Comparison of ENCODE assay signal across 8 cellular contexts in genomic region chr2:9768388-9768787, GRCh38.
A peak's percentile ranks its signal among the peaks of the same experiment; 100 is the strongest.
DNase-seq lines count a peak whose midpoint lies in the region; ATAC-seq and TF ChIP-seq lines count a peak whose summit lies in the region.

No MANE protein-coding gene starts in this region.

- DNase-seq in NCI-H510A (lab: John Stamatoyannopoulos, UW), result peak; percentile 95
- peak; percentile 45 for DNase-seq in choroid plexus epithelial cell (ENCODE audit: low read depth)
- no peak for DNase-seq in psoas muscle
- no peak for DNase-seq in NCI-H2081 (lab: John Stamatoyannopoulos, UW)
- no peak for DNase-seq in kidney tubule cell (ENCODE audit: low spot score)

- intact Hi-C loops in psoas muscle (cut with DNase I), result loop anchor here in 1 of 2 donors (10.0 kb wide), 1 partner anchor 204 kb away; no protein-coding TSS in a partner anchor

- TF ChIP-seq CTCF in HEK293 (tag by site-specific recombination; IDR thresholded peaks at IDR 0.05) (no peak), choroid plexus epithelial cell (conservative IDR thresholded peaks at IDR 0.05; ENCODE audit: low read depth, low read length) (peak; percentile 62), psoas muscle (IDR thresholded peaks at IDR 0.05) (peak; percentile 40)

- H3K27ac ChIP-seq in HEK293 (ENCODE audit: extremely low read depth, low read depth, low read length) (no peak overlapping the region), psoas muscle (no peak overlapping the region)

- WGBS in psoas muscle, 3 donors, result 37 to 48% (median 39%) methylated on average over 12 of the region's 12 CpGs

- H3K27me3 ChIP-seq in psoas muscle (ENCODE audit: insufficient read depth in 3 of 3, low read length in 2 of 3), result no peaks in the 10 kb centered on the region

- H3K4me3 ChIP-seq in HEK293 (ENCODE audit: low read depth, low read length) (no peak overlapping the region), choroid plexus epithelial cell (ENCODE audit: low read depth, low read length) (no peak overlapping the region), psoas muscle (no peak overlapping the region)

- ATAC-seq in psoas muscle (peak; percentile 43 to 76 (median 62)), HG02970 (IDR thresholded peaks at IDR 0.05; ENCODE audit: low FRiP score, unreplicated experiment) (no peak), HG03025 (IDR thresholded peaks at IDR 0.05; ENCODE audit: low FRiP score, unreplicated experiment) (no peak)

- POLR2A ChIA-PET in HEK293 (lab: Yijun Ruan, JAX), result interaction anchor here (1.5 kb wide), 1 partner anchor 10 kb away, joined by 4 read pairs; no protein-coding TSS in a partner anchor

- H3K36me3 ChIP-seq in HEK293 (ENCODE audit: control insufficient read depth in 2 of 2, insufficient read depth in 1 of 2, low read length in 2 of 2) (no peaks in the 10 kb centered on the region), psoas muscle (ENCODE audit: insufficient read depth in 1 of 2, low read depth in 1 of 2) (no peaks in the 10 kb centered on the region)

- CTCF ChIA-PET in HEK293 (lab: Yijun Ruan, JAX), result interaction anchor here (0.5 to 3.0 kb wide), 8 partner anchors 10 to 667 kb away, joined by 3 to 25 read pairs (median 8); no protein-coding TSS in a partner anchor

- H3K4me1 ChIP-seq in HEK293 (ENCODE audit: control insufficient read depth, insufficient read depth, low read length) (peaks cover 4% of the 10 kb centered on the region), psoas muscle (peaks cover 24% of the 10 kb centered on the region)

- no peaks in the 10 kb centered on the region; the same call in 1 of the 2 replicates for H3K9me3 ChIP-seq in HEK293 (ENCODE audit: control insufficient read depth, insufficient read depth, low read depth, low read length)
- no peaks in the 10 kb centered on the region for H3K9me3 ChIP-seq in psoas muscle

TF ChIP-seq in HEK293, 187 proteins besides CTCF, POLR2A, EP300 and RAD21:
- TF ChIP-seq, protein P1, sequence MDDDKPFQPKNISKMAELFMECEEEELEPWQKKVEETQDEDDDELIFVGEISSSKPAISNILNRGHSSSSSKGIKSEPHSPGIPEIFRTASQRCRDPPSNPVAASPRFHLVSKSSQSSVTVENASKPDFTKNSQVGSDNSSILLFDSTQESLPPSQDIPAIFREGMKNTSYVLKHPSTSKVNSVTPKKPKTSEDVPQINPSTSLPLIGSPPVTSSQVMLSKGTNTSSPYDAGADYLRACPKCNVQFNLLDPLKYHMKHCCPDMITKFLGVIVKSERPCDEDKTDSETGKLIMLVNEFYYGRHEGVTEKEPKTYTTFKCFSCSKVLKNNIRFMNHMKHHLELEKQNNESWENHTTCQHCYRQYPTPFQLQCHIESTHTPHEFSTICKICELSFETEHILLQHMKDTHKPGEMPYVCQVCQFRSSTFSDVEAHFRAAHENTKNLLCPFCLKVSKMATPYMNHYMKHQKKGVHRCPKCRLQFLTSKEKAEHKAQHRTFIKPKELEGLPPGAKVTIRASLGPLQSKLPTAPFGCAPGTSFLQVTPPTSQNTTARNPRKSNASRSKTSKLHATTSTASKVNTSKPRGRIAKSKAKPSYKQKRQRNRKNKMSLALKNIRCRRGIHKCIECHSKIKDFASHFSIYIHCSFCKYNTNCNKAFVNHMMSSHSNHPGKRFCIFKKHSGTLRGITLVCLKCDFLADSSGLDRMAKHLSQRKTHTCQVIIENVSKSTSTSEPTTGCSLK (tag by site-specific recombination; IDR thresholded peaks at IDR 0.05), result no peak
- 0 out of 2 replicates have a peak, but pooled peaks have one; percentile 20 for TF ChIP-seq ZBTB17 (tag by site-specific recombination; IDR thresholded peaks at IDR 0.05)

Comparison
In these comparisons a context has a peak if more than half of its experiments do, and no peak if none do; other contexts are left out.
1. DNase-seq: peak in NCI-H510A (single experiment) and choroid plexus epithelial cell (single experiment); none in psoas muscle (0 of 2), NCI-H2081 (0 of 2) and kidney tubule cell (single experiment).
2. ATAC-seq: peak in psoas muscle (4 of 4); none in HG02970 (single experiment) and HG03025 (single experiment).